Comparison of ENCODE assay signal across 8 cellular contexts in the genomic region with DNA sequence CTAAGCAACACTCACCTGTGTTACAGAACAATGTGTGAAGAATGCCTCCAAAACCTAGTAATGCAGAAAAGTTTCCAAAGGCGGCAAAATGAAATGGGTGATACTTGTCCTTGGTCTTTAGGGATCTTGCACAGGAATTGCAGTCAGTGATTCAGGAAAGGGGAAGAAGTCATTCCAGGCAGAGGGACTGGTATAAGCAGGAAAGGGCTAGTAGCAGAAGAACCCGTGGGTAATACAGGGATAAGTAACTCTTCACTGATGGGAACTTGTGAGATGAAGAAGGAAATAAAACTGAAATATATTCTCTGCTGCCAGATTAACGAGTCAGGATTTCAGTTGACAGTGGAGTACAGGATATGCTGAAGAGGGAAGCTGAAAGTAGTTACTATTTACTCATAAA. TPM values are rescaled to one million over a fixed set of nuclear protein-coding genes. Genes with fewer than 3 reads are reported as not detected.
DNase-seq lines count a peak whose midpoint lies in the region; ATAC-seq, FAIRE-seq and TF ChIP-seq lines count a peak whose summit lies in the region.

No MANE protein-coding gene starts in this region.

- peaks cover 60% of the 10 kb centered on the region for H3K79me2 ChIP-seq in K562 (ENCODE audit: control insufficient read depth, insufficient read depth, low read length)

- peak overlapping the region; percentile 82 for H3K4me2 ChIP-seq in K562 (ENCODE audit: insufficient read depth, low read length)
- H3K4me2 ChIP-seq in mesenchymal stem cell (ENCODE audit: low read length, poor library complexity, severe bottlenecking), result peak overlapping the region; percentile 49

- in situ Hi-C loops in K562 (cut with MboI), result no loop called here

- no peaks in the 10 kb centered on the region for H3K9me1 ChIP-seq in K562 (ENCODE audit: control insufficient read depth, insufficient read depth, low read length)

- peak overlapping the region; percentile 86 to 88 for H3K9ac ChIP-seq in K562 (ENCODE audit: insufficient read depth in 1 of 2, low read depth in 2 of 2, low read length in 2 of 2)
- peak overlapping the region; percentile 95 for H3K9ac ChIP-seq in mesenchymal stem cell (ENCODE audit: low read length)

- no peak for TF ChIP-seq POLR2A in K562 (conservative IDR thresholded peaks at IDR 0.05)

- H2BK15ac ChIP-seq in mesenchymal stem cell (ENCODE audit: low read depth, poor library complexity, severe bottlenecking), result no peak overlapping the region

- H3K79me1 ChIP-seq in mesenchymal stem cell (replicated peaks; ENCODE audit: low read length, poor library complexity, severe bottlenecking), result peaks cover 2% of the 10 kb centered on the region

- no peaks in the 10 kb centered on the region for H3K27me3 ChIP-seq in A673 (replicated peaks; ENCODE audit: insufficient read depth, low read depth, low read length, poor library complexity)
- H3K27me3 ChIP-seq in K562 (ENCODE audit: control insufficient read depth in 2 of 2, insufficient read depth in 2 of 2, low read length in 2 of 2), result no peaks in the 10 kb centered on the region
- H3K27me3 ChIP-seq in mesenchymal stem cell (ENCODE audit: control insufficient read depth in 1 of 2, insufficient read depth in 1 of 2, low read length in 2 of 2), result no peaks in the 10 kb centered on the region

- 6% methylated on average over 3 of the region's 3 CpGs for WGBS in K562 (ENCODE audit: insufficient coverage, low coverage, missing lambda C conversion rate)
- WGBS in mesenchymal stem cell, result 63% methylated on average over 2 of the region's 3 CpGs

- H4K8ac ChIP-seq in mesenchymal stem cell (ENCODE audit: low read length), result no peak overlapping the region

- H2BK120ac ChIP-seq in mesenchymal stem cell (ENCODE audit: low read depth, low read length), result no peak overlapping the region

- TF ChIP-seq EP300 in K562 (IDR thresholded peaks at IDR 0.05; ENCODE audit: low read length), result no peak

- H3K9me3 ChIP-seq in A673 (ENCODE audit: low read depth, low read length, poor library complexity, severe bottlenecking), result no peaks in the 10 kb centered on the region
- H3K9me3 ChIP-seq in K562 (replicated peaks; ENCODE audit: control insufficient read depth, insufficient read depth, low read depth, low read length), result peaks cover 3% of the 10 kb centered on the region; the same call in 1 of the 2 replicates
- H3K9me3 ChIP-seq in mesenchymal stem cell (ENCODE audit: control insufficient read depth, low read length), result no peaks in the 10 kb centered on the region

- intact Hi-C loops in A673 (cut with micrococcal nuclease; ENCODE audit: unreplicated experiment) (loop anchor here (10.0 kb wide), 1 partner anchor 442 kb away; no protein-coding TSS in a partner anchor), K562 (cut with micrococcal nuclease) (loop anchor here (5.0 kb wide), 2 partner anchors 129 to 209 kb away; no protein-coding TSS in a partner anchor), sciatic nerve (cut with DNase I) (no loop called here)

- H2BK5ac ChIP-seq in mesenchymal stem cell (ENCODE audit: low read depth, low read length, poor library complexity, severe bottlenecking), result no peak overlapping the region

- H3K36me3 ChIP-seq in A673 (ENCODE audit: insufficient read depth, low read length, poor library complexity, severe bottlenecking) (no peaks in the 10 kb centered on the region), K562 (ENCODE audit: control insufficient read depth, insufficient read depth, low read length) (peaks cover 8% of the 10 kb centered on the region; the same call in 1 of the 3 replicates), mesenchymal stem cell (ENCODE audit: control insufficient read depth in 1 of 2, insufficient read depth in 2 of 2, low read depth in 1 of 2, low read length in 2 of 2) (no peaks in the 10 kb centered on the region)

- H3K4me1 ChIP-seq in A673 (ENCODE audit: insufficient read depth, low read length, poor library complexity, severe bottlenecking) (peaks cover 12% of the 10 kb centered on the region), K562 (replicated peaks in 1 of 2; ENCODE audit: control insufficient read depth in 2 of 2, insufficient read depth in 2 of 2, low read length in 2 of 2) (peaks cover 0 to 3% of the 10 kb centered on the region in 2 experiments; a peak in 1 of 5 replicates), mesenchymal stem cell (ENCODE audit: control insufficient read depth, insufficient read depth, low read depth, low read length) (no peaks in the 10 kb centered on the region)

- H2AK5ac ChIP-seq in mesenchymal stem cell (ENCODE audit: low read length, severe bottlenecking), result no peak overlapping the region

- no peak overlapping the region for H3K4ac ChIP-seq in mesenchymal stem cell (ENCODE audit: low read depth in 1 of 2, low read length in 2 of 2)

- H4K91ac ChIP-seq in mesenchymal stem cell (ENCODE audit: low read length), result no peak overlapping the region

- no peak for DNase-seq in A673 (ENCODE audit: low spot score)
- DNase-seq in K562 (ENCODE audit: extremely low read depth in 1 of 4, low spot score in 3 of 4), result peak in 1 of 4 experiments; percentile 5
- DNase-seq in mesenchymal stem cell, result peak; percentile 45
- DNase-seq in NCI-H146 (lab: John Stamatoyannopoulos, UW), result no peak
- DNase-seq in sciatic nerve (ENCODE audit: low spot score), result no peak

- ATAC-seq in HG03175 (IDR thresholded peaks at IDR 0.05; ENCODE audit: unreplicated experiment) (peak; percentile 4), K562 (peak; percentile 2; the same call in 2 of the 3 replicates), HG03196 (IDR thresholded peaks at IDR 0.05; ENCODE audit: unreplicated experiment) (no peak), sciatic nerve (no peak), HG02885 (IDR thresholded peaks at IDR 0.05; ENCODE audit: poor library complexity, unreplicated experiment) (no peak)

- no peak overlapping the region for H3K23ac ChIP-seq in mesenchymal stem cell (ENCODE audit: low read length in 2 of 2)

- CTCF ChIA-PET in A673 (lab: Charles Lee) (no interaction called here), K562 (lab: Yijun Ruan, JAX; ENCODE audit: low intra/inter-chr PET ratio) (no interaction called here)

- H2BK12ac ChIP-seq in mesenchymal stem cell (ENCODE audit: low read length in 2 of 2), result no peak overlapping the region

- H2AFZ ChIP-seq in K562 (ENCODE audit: low read depth, low read length) (no peak overlapping the region), mesenchymal stem cell (ENCODE audit: low read depth, low read length) (no peak overlapping the region)

- BruUV-seq in A673 (replicated peaks; lab: Mats Ljungman, UMichigan) (no TSS peak), K562 (replicated peaks; lab: Mats Ljungman, UMichigan) (no TSS peak)

- POLR2A ChIA-PET in A673 (lab: Charles Lee; ENCODE audit: low non-redundant PET), result interaction anchor here (0.7 kb wide), 1 partner anchor 87 kb away, joined by 3 read pairs; no protein-coding TSS in a partner anchor
- POLR2A ChIA-PET in K562 (lab: Yijun Ruan, JAX), result interaction anchor here (0.5 kb wide), 1 partner anchor 15 kb away, joined by 3 read pairs; no protein-coding TSS in a partner anchor

- H3K4me3 ChIP-seq in A673 (ENCODE audit: low read depth, low read length, poor library complexity, severe bottlenecking), result peak overlapping the region; percentile 86
- H3K4me3 ChIP-seq in K562, result peak overlapping the region; percentile 57
- H3K4me3 ChIP-seq in mesenchymal stem cell (ENCODE audit: insufficient read depth in 1 of 2, low read depth in 1 of 2, low read length in 2 of 2), result peak overlapping the region in 1 of 2 experiments; percentile 89

- FAIRE-seq in K562 (lab: Jason Lieb, UNC), result no peak

- no peak overlapping the region for H3K14ac ChIP-seq in mesenchymal stem cell (ENCODE audit: low read length in 2 of 2)

- no peak for TF ChIP-seq RAD21 in K562 (CRISPR knock-in tag; conservative IDR thresholded peaks at IDR 0.05 in 1 of 2, IDR thresholded peaks at IDR 0.05 in 1 of 2)

- no peaks in the 10 kb centered on the region for H4K20me1 ChIP-seq in K562 (replicated peaks; ENCODE audit: control insufficient read depth, insufficient read depth, low read length)

- H3K27ac ChIP-seq in A673 (ENCODE audit: low read depth, low read length, poor library complexity, severe bottlenecking), result peak overlapping the region; percentile 80
- peak overlapping the region; percentile 85 for H3K27ac ChIP-seq in K562 (ENCODE audit: extremely low read depth, low read depth, low read length)
- H3K27ac ChIP-seq in mesenchymal stem cell (ENCODE audit: low read length, poor library complexity, severe bottlenecking), result no peak overlapping the region

- no peak for TF ChIP-seq CTCF in A673 (conservative IDR thresholded peaks at IDR 0.05; ENCODE audit: low read depth, low read length)
- TF ChIP-seq CTCF in K562 (IDR thresholded peaks at IDR 0.05 in 2 of 3, conservative IDR thresholded peaks at IDR 0.05 in 1 of 3; ENCODE audit: insufficient read depth in 2 of 3, low read depth in 1 of 3, low read length in 3 of 3), result no peak

- H3K18ac ChIP-seq in mesenchymal stem cell (ENCODE audit: low read depth in 1 of 2, low read length in 2 of 2), result no peak overlapping the region

TF ChIP-seq in K562, 482 proteins besides CTCF, POLR2A, EP300 and RAD21 (continues in another document):
- TF ChIP-seq NCOR1 (IDR thresholded peaks at IDR 0.05), result no peak

RNA-seq across cellular contexts. Expression of a gene that starts 1.2 kb away (rescaled TPM):
- total RNA-seq in A673 (2021), result 16.3 and 22.0 TPM in 2 replicates
- 3.8 and 20.1 TPM in 2 replicates for total RNA-seq in K562 (2011; cell fraction: chromatin; rRNA removed; ENCODE audit: low replicate concordance)
- total RNA-seq in K562 (2011; cell fraction: nucleolus; rRNA removed), result 1.8 and 3.7 TPM in 2 replicates
- 7.1 and 9.3 TPM in 2 replicates for total RNA-seq in K562 (2011; cell fraction: nucleoplasm; rRNA removed)
- 11.3 and 13.0 TPM in 2 replicates for total RNA-seq in K562 (2014; rRNA removed)
- 24.7 and 28.9 TPM in 2 replicates for total RNA-seq in K562 (2014; rRNA removed; fragmentation: Illumina TruSeq; extraction: Trizol)
- 25.4 and 30.0 TPM in 2 replicates for total RNA-seq in K562 (2015; rRNA removed; fragmentation: Illumina TruSeq; extraction: Trizol)
- total RNA-seq in K562 (2021), result 13.5 and 14.9 TPM in 2 replicates
- polyA plus RNA-seq in K562 (2011; rRNA removed), result 7.4 and 10.8 TPM in 2 replicates
- 1.5 and 2.4 TPM in 2 replicates for polyA plus RNA-seq in K562 (2011; cell fraction: cytosol; rRNA removed)
- polyA plus RNA-seq in K562 (2011; cell fraction: nucleus; rRNA removed), result 1.7 and 2.4 TPM in 2 replicates
- 7.1 and 11.7 TPM in 2 replicates for polyA plus RNA-seq in K562 (2012)
- polyA plus RNA-seq in K562 (2014; fragmentation: Illumina TruSeq; extraction: Trizol), result 13.0 and 16.3 TPM in 2 replicates
- 10 to 100 TPM; 16.1 to 17.0 TPM for polyA plus RNA-seq in K562 (2014; fragmentation: Nextera tagmentation; extraction: Ambion mirVana)
- 10.6 and 11.7 TPM in 2 replicates for polyA plus RNA-seq in K562 (2014; rRNA removed)
- 10.8 and 13.1 TPM in 2 replicates for polyA minus RNA-seq in K562 (2011; rRNA and poly(A)+ RNA removed)
- polyA minus RNA-seq in K562 (2011; cell fraction: cytosol; rRNA and poly(A)+ RNA removed), result 4.6 and 5.9 TPM in 2 replicates
- polyA minus RNA-seq in K562 (2011; cell fraction: nucleus; rRNA and poly(A)+ RNA removed), result 4.4 and 12.6 TPM in 2 replicates
- polyA plus RNA-seq in mesenchymal stem cell (2013, experiment 1 of 2), result 11.7 TPM
- polyA plus RNA-seq in mesenchymal stem cell (2013, experiment 2 of 2), result 12.4 TPM
- 16.1 TPM for total RNA-seq in sciatic nerve

Comparison
In these comparisons a context has a peak if more than half of its experiments do, and no peak if none do; other contexts are left out.
1. ATAC-seq: peak in HG03175 (single experiment) and K562 (single experiment); none in HG03196 (single experiment), sciatic nerve (single experiment) and HG02885 (single experiment).